1 cellular context compared by ENCODE assay signal in genomic region chr10:17023386-17024298, GRCh38.
A peak's percentile ranks its signal among the peaks of the same experiment; 100 is the strongest.
TF ChIP-seq lines count a peak whose summit lies in the region.

No MANE protein-coding gene starts in this region.

TF ChIP-seq in K562, 482 proteins besides CTCF, POLR2A, EP300 and RAD21 (continued from another document and continues in another):
- TF ChIP-seq TAF1 (IDR thresholded peaks at IDR 0.05; ENCODE audit: control insufficient read depth, extremely low read depth, insufficient read depth, low read length, severe bottlenecking) (no peak), ZNF511 (CRISPR knock-in tag; IDR thresholded peaks at IDR 0.05) (no peak), ZNF134 (CRISPR knock-in tag; conservative IDR thresholded peaks at IDR 0.05) (no peak), CBX3 (IDR thresholded peaks at IDR 0.05; ENCODE audit: borderline replicate concordance in 1 of 2, low read length in 2 of 2) (peak in 1 of 2 experiments; percentile 76; a peak in 2 of 3 replicates), TRIM28 (IDR thresholded peaks at IDR 0.05) (no peak), ZNF639 (CRISPR knock-in tag; conservative IDR thresholded peaks at IDR 0.05 in 1 of 2, IDR thresholded peaks at IDR 0.05 in 1 of 2) (peak in 1 of 2 experiments; percentile 11; a peak in 1 of 4 replicates), HMG20A (CRISPR knock-in tag; conservative IDR thresholded peaks at IDR 0.05) (no peak), TRIM24 (IDR thresholded peaks at IDR 0.05) (peak; percentile 30 to 49; a peak in 2 of 4 replicates), STAT5A (IDR thresholded peaks at IDR 0.05; ENCODE audit: borderline replicate concordance, low read length) (0 out of 2 replicates have a peak, but pooled peaks have one; percentile 21), HDAC3 (IDR thresholded peaks at IDR 0.05; ENCODE audit: borderline replicate concordance, partially characterized antibody) (peak; percentile 18), IRF2 (CRISPR knock-in tag; IDR thresholded peaks at IDR 0.05) (no peak), SUPT5H (IDR thresholded peaks at IDR 0.05) (no peak), ZFX (CRISPR knock-in tag; IDR thresholded peaks at IDR 0.05) (no peak), HINFP (tag; conservative IDR thresholded peaks at IDR 0.05; ENCODE audit: low read depth) (no peak), ZBTB1 (CRISPR knock-in tag; IDR thresholded peaks at IDR 0.05; ENCODE audit: borderline replicate concordance, low read depth) (no peak), MLLT1 (IDR thresholded peaks at IDR 0.05) (peak in 1 of 2 experiments; percentile 84; a peak in 2 of 4 replicates), BCL6 (CRISPR knock-in tag; IDR thresholded peaks at IDR 0.05) (no peak), HOMEZ (CRISPR knock-in tag; IDR thresholded peaks at IDR 0.05) (no peak), MYNN (IDR thresholded peaks at IDR 0.05) (no peak), MYNN (CRISPR knock-in tag; IDR thresholded peaks at IDR 0.05) (no peak), ZNF518B (CRISPR knock-in tag; IDR thresholded peaks at IDR 0.05) (no peak), MAFG (tag; conservative IDR thresholded peaks at IDR 0.05) (no peak; the same call in 1 of the 2 replicates), ZNF384 (IDR thresholded peaks at IDR 0.05; ENCODE audit: low read depth, low read length) (no peak), VEZF1 (CRISPR knock-in tag; IDR thresholded peaks at IDR 0.05) (no peak), NRF1 (conservative IDR thresholded peaks at IDR 0.05 in 1 of 2, IDR thresholded peaks at IDR 0.05 in 1 of 2) (peak in 1 of 2 experiments; percentile 23; a peak in 1 of 4 replicates), TFAM (CRISPR knock-in tag; conservative IDR thresholded peaks at IDR 0.05) (no peak), CHD2 (IDR thresholded peaks at IDR 0.05; ENCODE audit: low read depth, low read length) (no peak), ARID2 (IDR thresholded peaks at IDR 0.05) (no peak), PTTG1 (tag; IDR thresholded peaks at IDR 0.05; ENCODE audit: low read depth) (no peak), KAT2B (IDR thresholded peaks at IDR 0.05; ENCODE audit: low read depth, low read length) (no peak), SPI1 (IDR thresholded peaks at IDR 0.05; ENCODE audit: borderline replicate concordance, low read depth, low read length) (no peak), PKNOX1 (IDR thresholded peaks at IDR 0.05) (peak; percentile 72), PYGO2 (tag; IDR thresholded peaks at IDR 0.05) (no peak), SMARCE1 (IDR thresholded peaks at IDR 0.05) (peak; percentile 70), PURB (CRISPR knock-in tag; IDR thresholded peaks at IDR 0.05; ENCODE audit: low read depth) (no peak), SIRT6 (IDR thresholded peaks at IDR 0.05; ENCODE audit: low read depth, low read length) (no peak), CTCFL (IDR thresholded peaks at IDR 0.05; ENCODE audit: borderline replicate concordance, insufficient read depth, low read depth, low read length, poor library complexity, severe bottlenecking) (no peak), BRF2 (IDR thresholded peaks at IDR 0.05; ENCODE audit: borderline replicate concordance, insufficient read depth, insufficient read length) (no peak), FOXM1 (IDR thresholded peaks at IDR 0.05; ENCODE audit: low read depth) (peak; percentile 78), FOXM1 (CRISPR knock-in tag; IDR thresholded peaks at IDR 0.05; ENCODE audit: low read depth) (no peak), RCOR1 (IDR thresholded peaks at IDR 0.05; ENCODE audit: borderline replicate concordance in 1 of 2, low read depth in 2 of 2, low read length in 2 of 2) (peak in 1 of 2 experiments; percentile 83; a peak in 2 of 4 replicates), CHD1 (IDR thresholded peaks at IDR 0.05; ENCODE audit: low read length) (no peak), ARID1B (IDR thresholded peaks at IDR 0.05) (peak; percentile 69), PHF8 (IDR thresholded peaks at IDR 0.05; ENCODE audit: borderline replicate concordance, low read length) (no peak), ZNF766 (CRISPR knock-in tag; conservative IDR thresholded peaks at IDR 0.05) (no peak), NR2C1 (IDR thresholded peaks at IDR 0.05) (no peak), NR2C1 (tag; IDR thresholded peaks at IDR 0.05) (no peak), E2F8 (IDR thresholded peaks at IDR 0.05; ENCODE audit: low read depth, partially characterized antibody) (peak; percentile 87)
